ENCODE assay signal across 9 cellular contexts in genomic region chr15:56731571-56731970, GRCh38. TPM values are rescaled to one million over a fixed set of nuclear protein-coding genes. Genes with fewer than 3 reads are reported as not detected.
A peak's percentile ranks its signal among the peaks of the same experiment; 100 is the strongest.
DNase-seq lines count a peak whose midpoint lies in the region; ATAC-seq and TF ChIP-seq lines count a peak whose summit lies in the region.
"Had no signal": no experiment of that assay in that cellular context is flagged by ENCODE, and none has a peak within 500 bp of the region (broad histone marks: within the 10 kb centered on the region; RNA-seq: fewer than 3 reads in every experiment).

No MANE protein-coding gene starts in this region.

- no peak for ATAC-seq in T-helper 17 cell
- no peak for ATAC-seq in HG03342 (IDR thresholded peaks at IDR 0.05; ENCODE audit: unreplicated experiment)

- no peaks in the 10 kb centered on the region for H3K27me3 ChIP-seq in GM06990 (replicated peaks; ENCODE audit: control insufficient read depth, insufficient read depth, low read length)
- no peaks in the 10 kb centered on the region for H3K27me3 ChIP-seq in skeletal muscle tissue (ENCODE audit: control insufficient read depth in 3 of 3, insufficient read depth in 3 of 3, low read length in 3 of 3)

- H3K36me3 ChIP-seq in GM06990 (ENCODE audit: control insufficient read depth, insufficient read depth, low read length) = no peaks in the 10 kb centered on the region; the same call in 1 of the 2 replicates
- no peaks in the 10 kb centered on the region for H3K36me3 ChIP-seq in skeletal muscle tissue (ENCODE audit: control insufficient read depth in 3 of 3, insufficient read depth in 3 of 3, low read length in 3 of 3)

- peak overlapping the region; percentile 94 for H3K27ac ChIP-seq in skeletal muscle tissue (ENCODE audit: low read depth, low read length)

- no peak for DNase-seq in GM06990 (ENCODE audit: extremely low read depth, insufficient read length)
- no peak for DNase-seq in T-helper 17 cell
- DNase-seq in fibroblast of mammary gland (ENCODE audit: low read depth) = no peak
- DNase-seq in cerebellar nuclear complex (lab: John Stamatoyannopoulos, UW) = no peak
- no peak for DNase-seq in ecto neural progenitor cell (ENCODE audit: low spot score)
- DNase-seq in stimulated activated CD4-positive, alpha-beta T cell treated with anti-CD3 and anti-CD28 coated beads, Interleukin-2, amount 100 ng/mL, for 48 hours = no peak
- DNase-seq: NCI-H2171 had no signal

- H3K27me3 Mint-ChIP-seq in T-helper 17 cell = no peaks in the 10 kb centered on the region

- TF ChIP-seq CTCF in GM06990 (IDR thresholded peaks at IDR 0.05; ENCODE audit: insufficient read depth, low read length, poor library complexity, severe bottlenecking) = no peak
- no peak for TF ChIP-seq CTCF in fibroblast of mammary gland (conservative IDR thresholded peaks at IDR 0.05; ENCODE audit: control insufficient read depth, insufficient read depth, low read depth, low read length)

- no peaks in the 10 kb centered on the region for H3K36me3 Mint-ChIP-seq in T-helper 17 cell (ENCODE audit: low read depth)

- peak overlapping the region; percentile 88 for H3K4me3 ChIP-seq in GM06990 (replicated peaks; ENCODE audit: low read depth, low read length)
- peak overlapping the region; percentile 67 for H3K4me3 ChIP-seq in fibroblast of mammary gland (ENCODE audit: control insufficient read depth, low read depth, low read length)
- H3K4me3 ChIP-seq in skeletal muscle tissue (ENCODE audit: low read length in 3 of 3) = peak overlapping the region; percentile 87 to 92 (median 91)

- peak overlapping the region in 2 of 3 donors; percentile 93 to 95 for H3K9ac ChIP-seq in skeletal muscle tissue (ENCODE audit: low read depth in 1 of 3, low read length in 3 of 3)

- H3K4me1 Mint-ChIP-seq in T-helper 17 cell = peaks cover 28% of the 10 kb centered on the region

- H3K4me3 Mint-ChIP-seq in T-helper 17 cell = peak overlapping the region; percentile 95

- peaks cover 21 to 26% (median 22%) of the 10 kb centered on the region in 3 donors for H3K4me1 ChIP-seq in skeletal muscle tissue (ENCODE audit: control insufficient read depth in 3 of 3, insufficient read depth in 3 of 3, low read length in 3 of 3)

- H3K9me3 ChIP-seq in T-helper 17 cell (ENCODE audit: control insufficient read depth, low read length, poor library complexity, severe bottlenecking) (no peaks in the 10 kb centered on the region), skeletal muscle tissue (ENCODE audit: control insufficient read depth in 3 of 3, low read length in 3 of 3) (peaks cover 0 to 2% (median 0%) of the 10 kb centered on the region in 3 donors)

- peak overlapping the region; percentile 96 for H3K27ac Mint-ChIP-seq in T-helper 17 cell

RNA-seq across cellular contexts. Expression of gene ZNF280D, which starts 1.7 kb away (rescaled TPM):
- total RNA-seq in T-helper 17 cell (10 to 100 TPM; 30.7 to 34.4 TPM), skeletal muscle tissue (57.4 TPM)
